ENCODE assay signal across 8 cellular contexts in the genomic region with DNA sequence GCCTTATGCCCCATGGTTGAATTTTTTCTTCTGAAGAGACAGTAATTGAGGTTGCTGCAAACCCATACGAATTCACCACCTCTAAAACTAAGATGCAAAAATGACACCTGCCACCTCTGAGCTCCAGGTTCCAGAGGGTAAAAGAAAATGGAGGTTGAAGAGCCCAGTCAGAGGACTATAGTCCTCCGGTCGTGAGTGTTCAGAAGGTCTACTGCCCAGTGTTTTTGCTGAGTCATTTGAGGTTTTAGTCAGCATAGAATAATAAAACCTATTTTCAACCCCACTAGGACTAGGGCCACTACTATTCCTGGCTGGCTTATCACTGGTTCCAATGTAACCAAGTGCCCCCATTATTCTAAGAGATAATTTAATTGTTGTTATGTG. TPM values are rescaled to one million over a fixed set of nuclear protein-coding genes. Genes with fewer than 3 reads are reported as not detected.
DNase-seq lines count a peak whose midpoint lies in the region; ATAC-seq and TF ChIP-seq lines count a peak whose summit lies in the region.

No MANE protein-coding gene starts in this region.

- H3K9ac ChIP-seq in ES-I3 (ENCODE audit: low read depth, low read length) = 0 out of 2 replicates have a peak overlapping the region, but pooled peaks have one; percentile 7

- peaks cover 11% of the 10 kb centered on the region; the same call in 2 of the 3 replicates for H3K4me1 Mint-ChIP-seq in GM23338

- H3K4me3 ChIP-seq in GM23338 = no peak overlapping the region
- H3K4me3 ChIP-seq in effector memory CD4-positive, alpha-beta T cell (ENCODE audit: insufficient read depth, low read depth, low read length, poor library complexity, severe bottlenecking) = no peak overlapping the region

- H2AFZ ChIP-seq in GM23338 = peak overlapping the region; percentile 88

- 0 out of 2 replicates have a peak, but pooled peaks cover 2% of the 10 kb centered on the region for H3K9me3 ChIP-seq in ES-I3 (ENCODE audit: control insufficient read depth, insufficient read depth, low read length)
- H3K9me3 ChIP-seq in effector memory CD4-positive, alpha-beta T cell (ENCODE audit: control insufficient read depth, low read length) = no peaks in the 10 kb centered on the region

- no peak for DNase-seq in GM23338 (ENCODE audit: low spot score)
- DNase-seq in NCI-H460 (ENCODE audit: extremely low read depth, low read depth) = peak; percentile 23
- peak in 1 of 2 donors; percentile 66 for DNase-seq in foreskin keratinocyte
- DNase-seq in effector memory CD4-positive, alpha-beta T cell = no peak

- H3F3A ChIP-seq in GM23338 (replicated peaks; ENCODE audit: low read depth) = no peaks in the 10 kb centered on the region

- TF ChIP-seq CTCF in GM23338 (conservative IDR thresholded peaks at IDR 0.05; ENCODE audit: low read depth in 2 of 2) (no peak), foreskin keratinocyte (conservative IDR thresholded peaks at IDR 0.05) (no peak)

- H3K79me2 ChIP-seq in GM23338 (replicated peaks; ENCODE audit: insufficient read depth) = no peaks in the 10 kb centered on the region

- no peaks in the 10 kb centered on the region for H3K27me3 ChIP-seq in GM23338 (ENCODE audit: insufficient read depth)
- no peaks in the 10 kb centered on the region for H3K27me3 ChIP-seq in foreskin keratinocyte
- no peaks in the 10 kb centered on the region for H3K27me3 ChIP-seq in effector memory CD4-positive, alpha-beta T cell (replicated peaks; ENCODE audit: control insufficient read depth, insufficient read depth, low read length, poor library complexity, severe bottlenecking)

- H3K9me3 Mint-ChIP-seq in GM23338 = peaks cover 3% of the 10 kb centered on the region; the same call in 1 of the 3 replicates

- no peaks in the 10 kb centered on the region for H4K20me1 ChIP-seq in GM23338 (replicated peaks; ENCODE audit: insufficient read depth)

- H3K4me1 ChIP-seq in ES-I3 (ENCODE audit: insufficient read depth, low read length) = peaks cover 11% of the 10 kb centered on the region
- peaks cover 24% of the 10 kb centered on the region for H3K4me1 ChIP-seq in GM23338 (ENCODE audit: insufficient read depth)
- peaks cover 7% of the 10 kb centered on the region for H3K4me1 ChIP-seq in foreskin keratinocyte
- H3K4me1 ChIP-seq in effector memory CD4-positive, alpha-beta T cell (ENCODE audit: control insufficient read depth, insufficient read depth, low read length, poor library complexity, severe bottlenecking) = no peaks in the 10 kb centered on the region

- 0 out of 3 replicates have a peak, but pooled peaks cover 2% of the 10 kb centered on the region for H3K36me3 Mint-ChIP-seq in GM23338 (ENCODE audit: low read depth)

- no peak overlapping the region for H3K27ac Mint-ChIP-seq in GM23338

- H3K27me3 Mint-ChIP-seq in GM23338 (ENCODE audit: insufficient read depth, low read depth, poor library complexity) = no peaks in the 10 kb centered on the region

- ATAC-seq in GM23338 (no peak), foreskin keratinocyte (peak; percentile 42), GM21526 (IDR thresholded peaks at IDR 0.05; ENCODE audit: low FRiP score, unreplicated experiment) (no peak), GM18517 (IDR thresholded peaks at IDR 0.05; ENCODE audit: unreplicated experiment) (no peak), HG02840 (IDR thresholded peaks at IDR 0.05; ENCODE audit: low FRiP score, unreplicated experiment) (no peak)

- H3K4me2 ChIP-seq in GM23338 = peak overlapping the region; percentile 2

- no peak overlapping the region for H3K4me3 Mint-ChIP-seq in GM23338

- H3K27ac ChIP-seq in GM23338 (ENCODE audit: low read depth) (no peak overlapping the region), foreskin keratinocyte (no peak overlapping the region)
- H3K27ac ChIP-seq in effector memory CD4-positive, alpha-beta T cell (ENCODE audit: insufficient read depth, low read length, poor library complexity, severe bottlenecking) = no peak overlapping the region

- H3K36me3 ChIP-seq in ES-I3 (ENCODE audit: insufficient read depth, low read length) = no peaks in the 10 kb centered on the region
- H3K36me3 ChIP-seq in GM23338 (ENCODE audit: insufficient read depth) = no peaks in the 10 kb centered on the region
- H3K36me3 ChIP-seq in effector memory CD4-positive, alpha-beta T cell (ENCODE audit: control insufficient read depth, insufficient read depth, low read length) = no peaks in the 10 kb centered on the region

- no peaks in the 10 kb centered on the region for H3K9me2 ChIP-seq in GM23338 (ENCODE audit: insufficient read depth)

TF ChIP-seq in GM23338, 12 proteins besides CTCF, POLR2A, EP300 and RAD21 (continues in another document):
- no peak for TF ChIP-seq NANOG (IDR thresholded peaks at IDR 0.05; ENCODE audit: borderline replicate concordance)
- no peak for TF ChIP-seq ZNF331 (CRISPR knock-in tag; IDR thresholded peaks at IDR 0.05; ENCODE audit: low read depth)
- no peak for TF ChIP-seq ZNF114 (CRISPR knock-in tag; IDR thresholded peaks at IDR 0.05)
- TF ChIP-seq JUNB (IDR thresholded peaks at IDR 0.05; ENCODE audit: unreplicated experiment) = no peak
- no peak for TF ChIP-seq CREB1 (CRISPR knock-in tag; IDR thresholded peaks at IDR 0.05; ENCODE audit: low read depth)
- no peak for TF ChIP-seq EZH2phosphoT487 (IDR thresholded peaks at IDR 0.05; ENCODE audit: unreplicated experiment)
- TF ChIP-seq ZNF462 (CRISPR knock-in tag; IDR thresholded peaks at IDR 0.05) = no peak
- no peak for TF ChIP-seq EZH2 (IDR thresholded peaks at IDR 0.05; ENCODE audit: low read depth, unreplicated experiment)

RNA-seq across cellular contexts. Expression of gene SLAMF7, which starts 12.9 kb away (rescaled TPM):
- not detected in 2 replicates for total RNA-seq in GM23338 (2014; rRNA removed; shearing (Covaris generic))
- polyA plus RNA-seq in GM23338 (2016; fragmentation: Nextera tagmentation; extraction: Ambion mirVana) (0.11 and 0.14 TPM in 2 replicates), foreskin keratinocyte (3.1 and 5.4 TPM in 2 replicates)
- total RNA-seq in NCI-H460 (2014; rRNA removed; shearing (Covaris generic)) = not detected in 2 replicates
- not detected in 2 replicates for polyA plus RNA-seq in NCI-H460 (2014; cell fraction: nucleus; rRNA removed)
- 4.7 and 8.7 TPM in 2 replicates for total RNA-seq in foreskin keratinocyte

RNA-seq across cellular contexts. Expression of gene CD48, which starts 14.5 kb away (rescaled TPM):
- 0.45 TPM in 1 of 2 replicates, not detected in the other for total RNA-seq in GM23338 (2014; rRNA removed; shearing (Covaris generic))
- polyA plus RNA-seq in GM23338 (2016; fragmentation: Nextera tagmentation; extraction: Ambion mirVana) (0.34 and 0.43 TPM in 2 replicates), foreskin keratinocyte (not detected in 2 replicates)
- not detected in 2 replicates for total RNA-seq in NCI-H460 (2014; rRNA removed; shearing (Covaris generic))
- not detected in 2 replicates for polyA plus RNA-seq in NCI-H460 (2014; cell fraction: nucleus; rRNA removed)
- total RNA-seq in foreskin keratinocyte = not detected in 2 replicates
